Comparison of ENCODE assay signal across 29 cellular contexts in genomic region chr5:83498585-83498984, GRCh38. TPM values are rescaled to one million over a fixed set of nuclear protein-coding genes. Genes with fewer than 3 reads are reported as not detected.
DNase-seq lines count a peak whose midpoint lies in the region; ATAC-seq and TF ChIP-seq lines count a peak whose summit lies in the region.
"Had no signal": no experiment of that assay in that cellular context is flagged by ENCODE, and none has a peak within 500 bp of the region (broad histone marks: within the 10 kb centered on the region; RNA-seq: fewer than 3 reads in every experiment).

No MANE protein-coding gene starts in this region.

- H3K79me2 ChIP-seq in MM.1S (ENCODE audit: low read length), result no peaks in the 10 kb centered on the region

- DNase-seq in CD14-positive monocyte (ENCODE audit: low spot score) (no peak), MM.1S (peak; percentile 55), NCI-H146 treated with DMSO at 0.1 percent for 48 hours (lab: John Stamatoyannopoulos, UW; ENCODE audit: unreplicated experiment) (no peak), COR-L47 (lab: John Stamatoyannopoulos, UW) (no peak)
- DNase-seq in effector memory CD8-positive, alpha-beta T cell, result no peak
- DNase-seq: 8988T; activated CD4-positive, alpha-beta T cell treated with anti-CD3 and anti-CD28 coated beads, Interleukin-2, amount 10 ng/mL, durations not matched to agents 24 days and 14 days; activated naive CD4-positive, alpha-beta T cell treated with anti-CD3 and anti-CD28 coated beads for 36 hours; brain microvascular endothelial cell; CD4-positive, alpha-beta memory T cell; effector CD8-positive, alpha-beta T cell; foreskin keratinocyte; GDM1; heart right ventricle; left cardiac atrium; mammary epithelial cell; NCI-H1092 treated with DMSO at 0.1 percent for 48 hours; NCI-H2029; NCI-H2227 treated with DMSO at 0.1 percent for 48 hours; SK-N-SH; T-helper 2 cell; tibial artery had no signal

- H3K4me3 ChIP-seq in MM.1S (ENCODE audit: low read length), result peak overlapping the region; percentile 11; the same call in 1 of the 2 replicates
- H3K4me3 ChIP-seq: heart right ventricle, tibial artery had no signal

- H3K27ac ChIP-seq in MM.1S (ENCODE audit: low read length), result no peak overlapping the region
- H3K27ac ChIP-seq: brain microvascular endothelial cell, foreskin keratinocyte, heart right ventricle, RWPE1, tibial artery had no signal

- intact Hi-C loops in CD14-positive monocyte (cut with micrococcal nuclease), result no loop called here

- no peaks in the 10 kb centered on the region for H3K27me3 Mint-ChIP-seq in CD14-positive monocyte (ENCODE audit: low read depth in 3 of 3)
- H3K27me3 Mint-ChIP-seq in effector memory CD8-positive, alpha-beta T cell, result peaks cover 5 to 9% of the 10 kb centered on the region in 2 donors
- H3K27me3 Mint-ChIP-seq: progenitor cell of endocrine pancreas had no signal

- peaks cover 28% of the 10 kb centered on the region for H3K4me1 ChIP-seq in MM.1S (ENCODE audit: low read length)
- H3K4me1 ChIP-seq: foreskin keratinocyte, heart right ventricle, tibial artery had no signal

- TF ChIP-seq CTCF in CD14-positive monocyte (IDR thresholded peaks at IDR 0.05) (no peak), MM.1S (IDR thresholded peaks at IDR 0.05; ENCODE audit: low read length) (no peak)

- peaks cover 0 to 1% (median 0%) of the 10 kb centered on the region in 7 donors for H3K9me3 Mint-ChIP-seq in CD14-positive monocyte
- H3K9me3 Mint-ChIP-seq in effector memory CD8-positive, alpha-beta T cell, result peaks cover 0 to 5% of the 10 kb centered on the region in 2 donors
- H3K9me3 Mint-ChIP-seq: activated naive CD4-positive, alpha-beta T cell treated with anti-CD3 and anti-CD28 coated beads for 36 hours; stimulated activated naive CD8-positive, alpha-beta T cell treated with anti-CD3 and anti-CD28 coated beads, Interleukin-15, Interleukin-2, amounts not matched to agents 100 ng/mL and 50 ng/mL, for 24 hours had no signal

- peaks cover 3% of the 10 kb centered on the region; the same call in 1 of the 2 replicates for H3F3A ChIP-seq in MM.1S (ENCODE audit: insufficient read depth, low read length)

- no peaks in the 10 kb centered on the region for H3K27me3 ChIP-seq in MM.1S (replicated peaks; ENCODE audit: insufficient read depth, low read length)
- H3K27me3 ChIP-seq: brain microvascular endothelial cell, heart right ventricle, tibial artery had no signal

- H3K4me3 Mint-ChIP-seq in CD14-positive monocyte, result no peak overlapping the region
- no peak overlapping the region for H3K4me3 Mint-ChIP-seq in effector memory CD8-positive, alpha-beta T cell
- H3K4me3 Mint-ChIP-seq: activated CD4-positive, alpha-beta T cell treated with anti-CD3 and anti-CD28 coated beads, Interleukin-2, amount 10 ng/mL, durations not matched to agents 24 days and 14 days; activated naive CD4-positive, alpha-beta T cell treated with anti-CD3 and anti-CD28 coated beads for 36 hours; CD4-positive, alpha-beta memory T cell; stimulated activated naive CD8-positive, alpha-beta T cell treated with anti-CD3 and anti-CD28 coated beads, Interleukin-15, Interleukin-2, amounts not matched to agents 100 ng/mL and 50 ng/mL, for 24 hours had no signal

- peaks cover 37% of the 10 kb centered on the region for H3K4me1 Mint-ChIP-seq in CD14-positive monocyte
- H3K4me1 Mint-ChIP-seq in effector memory CD8-positive, alpha-beta T cell (ENCODE audit: low read depth in 2 of 2), result no peaks in the 10 kb centered on the region
- H3K4me1 Mint-ChIP-seq: activated CD4-positive, alpha-beta T cell treated with anti-CD3 and anti-CD28 coated beads, Interleukin-2, amount 10 ng/mL, durations not matched to agents 24 days and 14 days; CD4-positive, alpha-beta memory T cell had no signal

- H3K27ac Mint-ChIP-seq in CD14-positive monocyte, result peak overlapping the region in 5 of 7 donors; percentile 3 to 79 (median 77)
- H3K27ac Mint-ChIP-seq in effector memory CD8-positive, alpha-beta T cell, result no peak overlapping the region
- H3K27ac Mint-ChIP-seq: activated CD4-positive, alpha-beta T cell treated with anti-CD3 and anti-CD28 coated beads, Interleukin-2, amount 10 ng/mL, durations not matched to agents 24 days and 14 days; activated naive CD4-positive, alpha-beta T cell treated with anti-CD3 and anti-CD28 coated beads for 36 hours; CD4-positive, alpha-beta memory T cell; progenitor cell of endocrine pancreas; stimulated activated naive CD8-positive, alpha-beta T cell treated with anti-CD3 and anti-CD28 coated beads, Interleukin-15, Interleukin-2, amounts not matched to agents 100 ng/mL and 50 ng/mL, for 24 hours had no signal

- peak overlapping the region; percentile 11 for H3K9ac ChIP-seq in MM.1S (ENCODE audit: low read length)
- H3K9ac ChIP-seq: SK-N-SH had no signal

- no peaks in the 10 kb centered on the region for H3K9me2 ChIP-seq in MM.1S (replicated peaks; ENCODE audit: insufficient read depth, low read length)
- H3K9me2 ChIP-seq: SK-N-SH had no signal

- H4K20me1 ChIP-seq in MM.1S (ENCODE audit: insufficient read depth, low read length), result no peaks in the 10 kb centered on the region

- ATAC-seq in GM19025 (IDR thresholded peaks at IDR 0.05; ENCODE audit: low read depth, unreplicated experiment) (peak; percentile 51), HG02610 (IDR thresholded peaks at IDR 0.05; ENCODE audit: unreplicated experiment) (peak; percentile 58), HG03378 (IDR thresholded peaks at IDR 0.05; ENCODE audit: unreplicated experiment) (no peak)
- no peak for ATAC-seq in effector memory CD8-positive, alpha-beta T cell (replicated peaks)
- ATAC-seq: foreskin keratinocyte, heart right ventricle, left cardiac atrium, sciatic nerve had no signal

- H2AFZ ChIP-seq in MM.1S (ENCODE audit: low read length), result peak overlapping the region; percentile 71

- no peaks in the 10 kb centered on the region for H3K36me3 ChIP-seq in MM.1S (replicated peaks; ENCODE audit: insufficient read depth, low read length)

- H3K9me3 ChIP-seq in MM.1S (replicated peaks; ENCODE audit: insufficient read depth, low read length), result no peaks in the 10 kb centered on the region
- H3K9me3 ChIP-seq: SK-N-SH, tibial artery had no signal

- peak overlapping the region; percentile 56 for H3K4me2 ChIP-seq in MM.1S (ENCODE audit: low read depth, low read length)
- H3K4me2 ChIP-seq: SK-N-SH had no signal

- peaks cover 89 to 98% of the 10 kb centered on the region in 2 donors for H3K36me3 Mint-ChIP-seq in CD14-positive monocyte
- H3K36me3 Mint-ChIP-seq in effector memory CD8-positive, alpha-beta T cell (ENCODE audit: insufficient read depth), result no peaks in the 10 kb centered on the region
- H3K36me3 Mint-ChIP-seq: CD4-positive, alpha-beta memory T cell had no signal

RNA-seq across cellular contexts. Expression of gene VCAN, which starts 27.0 kb away (rescaled TPM):
- polyA plus RNA-seq in CD14-positive monocyte, result 100 to 1,000 TPM; 417 to 844 TPM

Comparison
In these comparisons a context has a peak if more than half of its experiments do, and no peak if none do; other contexts are left out.
1. H3K27ac Mint-ChIP-seq: peak in CD14-positive monocyte (5 of 7); none in effector memory CD8-positive, alpha-beta T cell (0 of 2).
2. ATAC-seq: peak in GM19025 (single experiment) and HG02610 (single experiment); none in HG03378 (single experiment) and effector memory CD8-positive, alpha-beta T cell (single experiment).